Comparison of ENCODE assay signal across 8 cellular contexts in the genomic region with DNA sequence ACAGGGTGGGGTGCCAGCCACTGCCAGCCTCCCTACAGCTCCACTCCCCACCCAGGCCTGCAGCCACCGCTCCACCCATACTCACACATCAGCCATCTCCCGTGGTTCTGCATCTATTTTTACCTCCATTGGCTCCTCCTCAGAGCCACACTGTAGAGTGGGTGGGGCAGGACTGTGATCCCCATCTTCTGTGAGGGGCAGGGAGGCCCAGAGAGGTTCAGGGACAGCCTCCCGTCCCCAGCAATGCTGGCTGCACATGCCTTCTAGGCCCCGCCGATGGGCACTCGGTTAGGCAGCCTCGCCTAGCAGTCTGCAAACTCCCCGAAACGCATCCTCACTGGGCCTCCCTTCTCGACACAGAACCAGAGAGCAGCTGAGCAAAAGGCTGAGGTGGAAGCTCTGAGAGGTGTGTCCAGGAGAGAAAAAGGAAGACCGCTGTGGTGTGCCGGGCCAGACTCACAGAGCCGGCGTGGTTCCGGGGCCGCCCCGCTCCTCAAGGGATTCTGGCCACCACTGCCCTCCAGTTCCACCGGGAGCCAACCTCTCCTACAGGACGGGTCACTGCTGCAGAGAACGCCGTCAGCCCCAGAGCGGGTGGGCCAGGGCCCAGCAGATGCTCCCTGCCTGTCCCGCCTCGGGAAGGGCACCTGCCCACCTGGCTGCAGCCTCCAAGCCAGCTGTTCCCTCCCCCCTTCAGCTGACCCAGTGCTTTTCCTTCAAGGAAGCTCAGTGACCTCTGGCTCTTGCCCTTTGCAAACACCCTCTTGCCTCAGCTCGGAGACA.
DNase-seq lines count a peak whose midpoint lies in the region; ATAC-seq and TF ChIP-seq lines count a peak whose summit lies in the region.

No MANE protein-coding gene starts in this region.

- intact Hi-C loops in dorsolateral prefrontal cortex (cut with DNase I), result no loop called here

- TF ChIP-seq CTCF in BJ (IDR thresholded peaks at IDR 0.05; ENCODE audit: insufficient read depth, low read depth, low read length), result no peak
- TF ChIP-seq CTCF in Loucy (conservative IDR thresholded peaks at IDR 0.05; ENCODE audit: low read length), result no peak
- no peak for TF ChIP-seq CTCF in dorsolateral prefrontal cortex (IDR thresholded peaks at IDR 0.05 in 54 of 56, conservative IDR thresholded peaks at IDR 0.05 in 2 of 56; ENCODE audit: low read depth in 1 of 56, partially characterized antibody in 56 of 56)

- peaks cover 1% of the 10 kb centered on the region; the same call in 1 of the 2 replicates for H3K36me3 ChIP-seq in BJ (ENCODE audit: control insufficient read depth, insufficient read depth, low read length)
- no peaks in the 10 kb centered on the region for H3K36me3 ChIP-seq in Loucy (ENCODE audit: insufficient read depth, low read length)

- peaks cover 5% of the 10 kb centered on the region for H4K20me1 ChIP-seq in Loucy (ENCODE audit: insufficient read depth, low read length, poor library complexity, severe bottlenecking)

- no peaks in the 10 kb centered on the region for H3K9me3 ChIP-seq in Loucy (ENCODE audit: insufficient read depth, low read depth, low read length)
- H3K9me3 ChIP-seq in mononuclear cell (ENCODE audit: low read depth, low read length), result no peaks in the 10 kb centered on the region

- peak overlapping the region; percentile 71 for H3K4me3 ChIP-seq in BJ (ENCODE audit: low read depth, low read length)
- H3K4me3 ChIP-seq in Loucy (ENCODE audit: low read length, poor library complexity, severe bottlenecking), result peak overlapping the region; percentile 81
- H3K4me3 ChIP-seq in dorsolateral prefrontal cortex, result peak overlapping the region; percentile 4 to 74 (median 58)
- peak overlapping the region; percentile 65 for H3K4me3 ChIP-seq in mononuclear cell (ENCODE audit: low read length)

- CTCF ChIA-PET in BJ (lab: Yijun Ruan, JAX), result interaction anchor here (1.2 to 1.6 kb wide), 3 partner anchors 13 to 80 kb away, joined by 4 to 5 read pairs (median 4); no protein-coding TSS in a partner anchor

- H3F3A ChIP-seq in Loucy (ENCODE audit: low read depth), result 0 out of 2 replicates have a peak, but pooled peaks cover 3% of the 10 kb centered on the region

- DNase-seq in BJ (ENCODE audit: low read depth), result no peak
- DNase-seq in dorsolateral prefrontal cortex, result peak in 4 of 10 donors; percentile 35 to 51 (median 48)
- DNase-seq in NCI-H524 treated with DMSO at 0.1 percent for 48 hours (lab: John Stamatoyannopoulos, UW), result no peak
- no peak for DNase-seq in NCI-H2081 treated with DMSO at 0.1 percent for 48 hours (lab: John Stamatoyannopoulos, UW)
- no peak for DNase-seq in middle frontal gyrus (ENCODE audit: extremely low spot score, low spot score)

- peaks cover 29% of the 10 kb centered on the region; the same call in 1 of the 2 replicates for H3K79me2 ChIP-seq in Loucy (ENCODE audit: insufficient read depth, low read length)

- H2AFZ ChIP-seq in Loucy (ENCODE audit: low read length), result peak overlapping the region; percentile 92; the same call in 1 of the 2 replicates

- POLR2A ChIA-PET in BJ (lab: Charles Lee), result no interaction called here

- H3K27ac ChIP-seq in dorsolateral prefrontal cortex, result peak overlapping the region in 57 of 59 donors; percentile 19 to 94 (median 85)

- H3K4me1 ChIP-seq in Loucy (ENCODE audit: insufficient read depth, low read length, poor library complexity, severe bottlenecking) (peaks cover 45% of the 10 kb centered on the region), mononuclear cell (ENCODE audit: insufficient read depth, low read length) (peaks cover 57% of the 10 kb centered on the region)

- no peak for ATAC-seq in GM21723 (IDR thresholded peaks at IDR 0.05; ENCODE audit: unreplicated experiment)

- peak overlapping the region; percentile 79 for H3K4me2 ChIP-seq in Loucy (ENCODE audit: low read depth, low read length, poor library complexity, severe bottlenecking)

- H3K9ac ChIP-seq in Loucy (ENCODE audit: low read depth, low read length, poor library complexity, severe bottlenecking), result peak overlapping the region; percentile 82

- no peaks in the 10 kb centered on the region for H3K9me2 ChIP-seq in Loucy (replicated peaks; ENCODE audit: low read depth, low read length)

- H3K27me3 ChIP-seq in BJ (ENCODE audit: control insufficient read depth, insufficient read depth, low read length) (no peaks in the 10 kb centered on the region), Loucy (ENCODE audit: insufficient read depth, low read length, poor library complexity, severe bottlenecking) (no peaks in the 10 kb centered on the region), dorsolateral prefrontal cortex (peaks cover 0 to 33% (median 0%) of the 10 kb centered on the region in 45 donors), mononuclear cell (ENCODE audit: insufficient read depth, low read length) (no peaks in the 10 kb centered on the region)
